ENCODE assay signal across 8 cellular contexts in the genomic region with DNA sequence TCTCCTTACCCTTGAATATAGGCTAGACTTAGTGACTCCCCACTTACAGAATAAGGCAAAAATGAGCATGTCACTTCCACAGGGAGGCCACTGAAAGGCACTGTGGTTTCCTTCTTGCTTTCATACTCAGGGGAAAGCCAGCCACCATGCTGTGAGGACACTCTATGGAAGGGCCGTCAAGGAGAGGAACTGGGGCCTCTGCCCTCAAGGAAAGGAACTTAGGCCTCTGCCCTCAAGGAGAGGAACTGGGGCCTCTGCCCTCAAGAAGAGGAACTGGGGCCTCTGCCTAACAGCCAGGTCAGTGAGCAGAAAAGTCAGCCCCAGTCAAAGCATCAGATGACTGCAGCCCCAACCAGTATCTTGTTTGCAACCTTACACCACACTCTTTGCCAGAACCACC. TPM values are rescaled to one million over a fixed set of nuclear protein-coding genes. Genes with fewer than 3 reads are reported as not detected.
DNase-seq lines count a peak whose midpoint lies in the region; ATAC-seq and TF ChIP-seq lines count a peak whose summit lies in the region.

No MANE protein-coding gene starts in this region.

- no peak overlapping the region for H3K9ac ChIP-seq in OCI-LY3 (ENCODE audit: low read length)

- H3K27me3 ChIP-seq in OCI-LY3 (ENCODE audit: low read depth, low read length) (no peaks in the 10 kb centered on the region), left lung (no peaks in the 10 kb centered on the region)

- no peaks in the 10 kb centered on the region for H3K27me3 Mint-ChIP-seq in activated naive CD4-positive, alpha-beta T cell treated with anti-CD3 and anti-CD28 coated beads for 36 hours (ENCODE audit: low read depth)

- H3K27ac Mint-ChIP-seq in activated naive CD4-positive, alpha-beta T cell treated with anti-CD3 and anti-CD28 coated beads for 36 hours, result peak overlapping the region; percentile 64

- no peaks in the 10 kb centered on the region for H3K79me2 ChIP-seq in OCI-LY3 (ENCODE audit: low read length)

- H3K4me3 Mint-ChIP-seq in activated naive CD4-positive, alpha-beta T cell treated with anti-CD3 and anti-CD28 coated beads for 36 hours, result no peak overlapping the region

- no peak overlapping the region for H2AFZ ChIP-seq in OCI-LY3 (ENCODE audit: low read depth, low read length)

- H3K9me3 Mint-ChIP-seq in activated naive CD4-positive, alpha-beta T cell treated with anti-CD3 and anti-CD28 coated beads for 36 hours, result no peaks in the 10 kb centered on the region

- H3K36me3 ChIP-seq in OCI-LY3 (replicated peaks; ENCODE audit: low read depth, low read length), result peaks cover 39% of the 10 kb centered on the region
- peaks cover 0 to 75% of the 10 kb centered on the region in 2 donors for H3K36me3 ChIP-seq in left lung

- H3K4me1 Mint-ChIP-seq in activated naive CD4-positive, alpha-beta T cell treated with anti-CD3 and anti-CD28 coated beads for 36 hours (ENCODE audit: low read depth), result peaks cover 14% of the 10 kb centered on the region

- no peak overlapping the region for H3K4me3 ChIP-seq in OCI-LY3 (ENCODE audit: low read length)
- no peak overlapping the region for H3K4me3 ChIP-seq in left lung

- peak; percentile 47 for DNase-seq in activated naive CD4-positive, alpha-beta T cell treated with anti-CD3 and anti-CD28 coated beads for 36 hours
- no peak for DNase-seq in activated naive CD4-positive, alpha-beta T cell (lab: John Stamatoyannopoulos, UW)
- DNase-seq in left lung, result peak; percentile 61 to 78
- DNase-seq in NCI-H526 (lab: John Stamatoyannopoulos, UW), result no peak
- no peak for DNase-seq in kidney glomerular epithelial cell (lab: John Stamatoyannopoulos, UW)
- DNase-seq in NCI-H1694 (lab: John Stamatoyannopoulos, UW), result no peak

- peak overlapping the region; percentile 44 for H3K27ac ChIP-seq in OCI-LY3 (ENCODE audit: low read length)
- peak overlapping the region in 1 of 2 donors; percentile 68 for H3K27ac ChIP-seq in left lung

- no peak for TF ChIP-seq CTCF in OCI-LY3 (IDR thresholded peaks at IDR 0.05; ENCODE audit: low read depth, low read length)
- TF ChIP-seq CTCF in left lung (IDR thresholded peaks at IDR 0.05), result no peak

- H4K20me1 ChIP-seq in OCI-LY3 (ENCODE audit: insufficient read depth, low read length), result peaks cover 9% of the 10 kb centered on the region

- peaks cover 23% of the 10 kb centered on the region for H3K4me1 ChIP-seq in OCI-LY3 (ENCODE audit: low read length)
- peaks cover 0 to 20% of the 10 kb centered on the region in 2 donors for H3K4me1 ChIP-seq in left lung

- intact Hi-C loops in activated naive CD4-positive, alpha-beta T cell treated with anti-CD3 and anti-CD28 coated beads for 36 hours (cut with micrococcal nuclease), result no loop called here
- intact Hi-C loops in left lung (cut with DNase I), result no loop called here

- no peaks in the 10 kb centered on the region for H3K9me3 ChIP-seq in OCI-LY3 (ENCODE audit: insufficient read depth, low read length)
- H3K9me3 ChIP-seq in left lung, result no peaks in the 10 kb centered on the region

- CTCF ChIA-PET in activated naive CD4-positive, alpha-beta T cell treated with anti-CD3 and anti-CD28 coated beads for 36 hours (lab: Charles Lee), result interaction anchor here (0.6 kb wide), 2 partner anchors 40 to 130 kb away, joined by 3 read pairs; no protein-coding TSS in a partner anchor

- peak overlapping the region; percentile 29 for H3K4me2 ChIP-seq in OCI-LY3 (ENCODE audit: low read length)

- H3K36me3 Mint-ChIP-seq in activated naive CD4-positive, alpha-beta T cell treated with anti-CD3 and anti-CD28 coated beads for 36 hours (ENCODE audit: low read depth), result peaks cover 26% of the 10 kb centered on the region

- ATAC-seq in HG02884 (IDR thresholded peaks at IDR 0.05; ENCODE audit: unreplicated experiment), result peak; percentile 88
- ATAC-seq in left lung, result peak; percentile 92

RNA-seq across cellular contexts. Expression of gene VPS35, which starts 30.1 kb away (rescaled TPM):
- total RNA-seq in activated naive CD4-positive, alpha-beta T cell treated with anti-CD3 and anti-CD28 coated beads for 36 hours, result 10 to 100 TPM; 83.2 to 93.0 TPM
- total RNA-seq in left lung, result 100 to 1,000 TPM; 102 to 116 TPM

RNA-seq across cellular contexts. Expression of gene ORC6, which starts 30.5 kb away (rescaled TPM):
- 10 to 100 TPM; 57.7 to 61.9 TPM for total RNA-seq in activated naive CD4-positive, alpha-beta T cell treated with anti-CD3 and anti-CD28 coated beads for 36 hours
- total RNA-seq in left lung, result 1 to 10 TPM; 7.4 to 7.7 TPM

RNA-seq across cellular contexts. Expression of gene SHCBP1, which starts 37.7 kb away (rescaled TPM):
- total RNA-seq in activated naive CD4-positive, alpha-beta T cell treated with anti-CD3 and anti-CD28 coated beads for 36 hours, result 10 to 100 TPM; 41.8 to 45.0 TPM
- 1 to 10 TPM; 5.6 to 8.6 TPM for total RNA-seq in left lung

Comparison
In these comparisons a context has a peak if more than half of its experiments do, and no peak if none do; other contexts are left out.
1. DNase-seq: peak in activated naive CD4-positive, alpha-beta T cell treated with anti-CD3 and anti-CD28 coated beads for 36 hours (single experiment) and left lung (2 of 2); none in activated naive CD4-positive, alpha-beta T cell (0 of 4), NCI-H526 (0 of 2), kidney glomerular epithelial cell (single experiment) and NCI-H1694 (single experiment).
2. RNA of gene ORC6, which starts 30.5 kb away (total RNA-seq): 57.7 to 61.9 TPM in activated naive CD4-positive, alpha-beta T cell treated with anti-CD3 and anti-CD28 coated beads for 36 hours; 7.4 to 7.7 TPM in left lung; every median in the first group is over 4 times any median in the second.
3. RNA of gene SHCBP1, which starts 37.7 kb away (total RNA-seq): 41.8 to 45.0 TPM in activated naive CD4-positive, alpha-beta T cell treated with anti-CD3 and anti-CD28 coated beads for 36 hours; 5.6 to 8.6 TPM in left lung; every median in the first group is over 4 times any median in the second.